Comparison of ENCODE assay signal across 1 cellular context in the genomic region with DNA sequence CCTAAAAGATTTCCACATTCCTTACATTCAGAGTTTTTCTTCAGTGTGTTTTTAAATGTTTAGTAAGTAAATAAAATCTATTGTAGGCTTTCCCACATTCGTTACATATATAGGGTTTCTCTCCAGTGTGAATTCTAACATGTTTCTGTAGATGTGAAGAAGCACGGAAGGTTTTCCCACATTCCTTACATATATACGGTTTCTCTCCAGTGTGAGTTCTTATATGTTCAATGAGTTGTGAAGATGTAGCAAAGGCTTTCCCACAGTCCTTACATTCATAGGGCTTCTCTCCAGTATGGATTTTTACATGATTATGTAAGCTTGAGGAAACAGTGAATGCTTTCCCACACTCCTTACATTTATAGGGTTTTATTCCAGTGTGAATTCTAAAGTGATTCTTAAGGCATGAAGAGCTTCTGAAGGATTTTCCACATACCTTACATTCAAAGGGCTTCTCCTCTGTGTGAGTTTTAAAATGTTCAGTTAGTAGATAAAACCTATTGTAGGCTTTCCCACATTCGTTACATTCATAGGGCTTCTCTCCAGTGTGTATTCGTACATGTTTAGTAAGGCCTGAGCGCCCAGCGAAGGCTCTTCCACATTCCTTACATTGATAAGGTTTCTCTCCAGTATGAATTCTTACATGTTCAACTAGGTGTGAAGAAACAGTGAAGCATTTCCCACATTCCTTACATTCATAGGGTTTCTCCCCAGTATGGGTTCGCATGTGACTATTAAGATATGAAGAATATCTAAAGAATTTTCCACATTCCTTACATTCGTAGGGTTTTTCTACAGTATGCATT.
TF ChIP-seq lines count a peak whose summit lies in the region.

No MANE protein-coding gene starts in this region.

TF ChIP-seq in endothelial cell of umbilical vein, 7 proteins besides CTCF, POLR2A, EP300 and RAD21 (continued from another document):
- TF ChIP-seq GATA2 (IDR thresholded peaks at IDR 0.05; ENCODE audit: insufficient read depth, insufficient read length, low read depth, low read length) (no peak), POLR2AphosphoS5 (IDR thresholded peaks at IDR 0.05; ENCODE audit: insufficient read depth, low read depth, low read length) (no peak)
- TF ChIP-seq, protein P1, sequence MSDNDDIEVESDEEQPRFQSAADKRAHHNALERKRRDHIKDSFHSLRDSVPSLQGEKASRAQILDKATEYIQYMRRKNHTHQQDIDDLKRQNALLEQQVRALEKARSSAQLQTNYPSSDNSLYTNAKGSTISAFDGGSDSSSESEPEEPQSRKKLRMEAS (IDR thresholded peaks at IDR 0.05; ENCODE audit: insufficient read depth, insufficient read length), result no peak
